Comparison of ENCODE assay signal across 8 cellular contexts in genomic region chr9:35657327-35658143, GRCh38. TPM values are rescaled to one million over a fixed set of nuclear protein-coding genes. Genes with fewer than 3 reads are reported as not detected.
DNase-seq lines count a peak whose midpoint lies in the region; ATAC-seq, FAIRE-seq and TF ChIP-seq lines count a peak whose summit lies in the region.

Gene RMRP, minus strand, starts transcription at chr9:35658019.

- TF ChIP-seq POLR2A in breast epithelium (IDR thresholded peaks at IDR 0.05) = peak; percentile 36

- no peaks in the 10 kb centered on the region for H3K36me3 ChIP-seq in breast epithelium
- H3K36me3 ChIP-seq in skeletal muscle tissue (ENCODE audit: control insufficient read depth in 3 of 3, insufficient read depth in 3 of 3, low read length in 3 of 3) = peaks cover 9 to 11% (median 11%) of the 10 kb centered on the region in 3 donors

- peak within 1 kb of the TSS; percentile 95 to 99 (median 99) for H3K9ac ChIP-seq in skeletal muscle tissue (ENCODE audit: low read depth in 1 of 3, low read length in 3 of 3)

- peak; percentile 57 for FAIRE-seq in A204.1 (lab: Jason Lieb, UNC)

- H3K27me3 ChIP-seq in breast epithelium (no peaks in the 10 kb centered on the region), skeletal muscle tissue (ENCODE audit: control insufficient read depth in 3 of 3, insufficient read depth in 3 of 3, low read length in 3 of 3) (no peaks in the 10 kb centered on the region)

- H3K4me3 ChIP-seq in breast epithelium (peak within 1 kb of the TSS; percentile 89 to 96 (median 92)), iPS-18c (ENCODE audit: insufficient read depth, low read depth, low read length) (peak within 1 kb of the TSS; percentile 92), skeletal muscle tissue (ENCODE audit: low read length in 3 of 3) (peak within 1 kb of the TSS; percentile 76 to 91 (median 90))

- intact Hi-C loops in breast epithelium (cut with DNase I; ENCODE audit: low total_unique reads) = loop anchor here (5.0 kb wide), 1 partner anchor 175 kb away; no protein-coding TSS in a partner anchor

- H3K4me1 ChIP-seq in breast epithelium = no peaks in the 10 kb centered on the region
- peaks cover 26 to 43% (median 28%) of the 10 kb centered on the region in 3 donors for H3K4me1 ChIP-seq in skeletal muscle tissue (ENCODE audit: control insufficient read depth in 3 of 3, insufficient read depth in 3 of 3, low read length in 3 of 3)

- no peak; the same call in 1 of the 2 replicates for TF ChIP-seq CTCF in VCaP (conservative IDR thresholded peaks at IDR 0.05)
- peak; percentile 46 to 65 (median 56) for TF ChIP-seq CTCF in breast epithelium (IDR thresholded peaks at IDR 0.05)

- H3K9me3 ChIP-seq in breast epithelium = no peaks in the 10 kb centered on the region
- no peaks in the 10 kb centered on the region for H3K9me3 ChIP-seq in iPS-18c (ENCODE audit: control insufficient read depth, insufficient read depth, low read length)
- no peaks in the 10 kb centered on the region for H3K9me3 ChIP-seq in skeletal muscle tissue (ENCODE audit: control insufficient read depth in 3 of 3, low read length in 3 of 3)

- peak; percentile 80 for ATAC-seq in GM18861 (IDR thresholded peaks at IDR 0.05; ENCODE audit: unreplicated experiment)
- ATAC-seq in HG03108 (IDR thresholded peaks at IDR 0.05; ENCODE audit: unreplicated experiment) = peak; percentile 92

- DNase-seq in NCI-H2196 (lab: John Stamatoyannopoulos, UW; ENCODE audit: unreplicated experiment) = peak; percentile 98
- DNase-seq in breast epithelium (ENCODE audit: low spot score in 2 of 2) = peak; percentile 94 to 98

- peak within 1 kb of the TSS; percentile 97 for H3K27ac ChIP-seq in VCaP
- H3K27ac ChIP-seq in breast epithelium = peak within 1 kb of the TSS; percentile 98
- H3K27ac ChIP-seq in skeletal muscle tissue (ENCODE audit: low read depth, low read length) = peak within 1 kb of the TSS; percentile 99

RNA-seq across cellular contexts. Expression of gene RMRP, which starts in this region (rescaled TPM):
- total RNA-seq in breast epithelium = 1,000 to 10,000 TPM; 1,664 to 2,064 (median 2,058) TPM
- total RNA-seq in skeletal muscle tissue = 118,473 TPM

Comparison
In these comparisons a context has a peak if more than half of its experiments do, and no peak if none do; other contexts are left out.
1. Peak in every context shown above with its lines: DNase-seq, ATAC-seq, H3K4me3 ChIP-seq and H3K27ac ChIP-seq.
2. RNA of gene RMRP (total RNA-seq): 118,473 TPM in skeletal muscle tissue (single experiment); 1,664 to 2,064 TPM in breast epithelium; every median in the first group is over 10 times any median in the second.